In the genomic region with DNA sequence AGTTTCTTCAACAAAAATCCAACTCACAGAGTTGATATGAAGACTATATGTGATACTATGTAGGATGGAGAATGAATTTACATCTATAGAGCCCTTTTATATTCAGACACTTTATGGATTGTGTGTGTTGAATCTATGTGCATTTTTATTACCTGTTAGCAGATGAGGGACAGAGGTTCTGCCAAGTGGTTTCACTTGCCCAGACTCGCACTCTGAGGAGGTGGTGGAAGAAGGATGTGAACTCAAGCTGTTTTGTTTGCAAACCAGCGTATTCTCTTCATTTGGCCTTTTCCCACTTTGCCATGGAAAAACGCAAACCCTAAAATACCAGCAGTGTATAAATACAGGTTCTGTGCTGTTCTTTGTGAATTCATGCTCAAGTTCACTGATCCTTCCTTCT, we compare ENCODE assay signal across 24 cellular contexts.
DNase-seq lines count a peak whose midpoint lies in the region; ATAC-seq, FAIRE-seq and TF ChIP-seq lines count a peak whose summit lies in the region.
"Had no signal": no experiment of that assay in that cellular context is flagged by ENCODE, and none has a peak within 500 bp of the region (broad histone marks: within the 10 kb centered on the region; RNA-seq: fewer than 3 reads in every experiment).

No MANE protein-coding gene starts in this region.

- H3K36me3 Mint-ChIP-seq in MCF 10A (ENCODE audit: insufficient read depth, unreplicated experiment) = no peaks in the 10 kb centered on the region
- H3K36me3 Mint-ChIP-seq: CD14-positive monocyte; CD8-positive, alpha-beta memory T cell had no signal

- H3K4me3 ChIP-seq in breast epithelium = no peak overlapping the region
- no peak overlapping the region for H3K4me3 ChIP-seq in bronchial epithelial cell (ENCODE audit: low read depth, low read length)
- H3K4me3 ChIP-seq in right atrium auricular region = no peak overlapping the region
- H3K4me3 ChIP-seq: A549; BLaER1 treated with 17β-estradiol and CSF1 and Interleukin-3, amounts not matched to agents 10 nM and 100 nM; GM23248 had no signal

- FAIRE-seq in bronchial epithelial cell (lab: Jason Lieb, UNC) = no peak
- FAIRE-seq: G401.6, GM12892, GM19239, H1 had no signal

- peak; percentile 24 for DNase-seq in MCF 10A (ENCODE audit: unreplicated experiment)
- DNase-seq in breast epithelium (ENCODE audit: low spot score in 2 of 2) = no peak
- DNase-seq in bronchial epithelial cell (ENCODE audit: low read depth) = peak; percentile 50
- DNase-seq in foreskin keratinocyte = peak in 1 of 2 donors; percentile 18
- DNase-seq in OCI-M1 (lab: John Stamatoyannopoulos, UW) = no peak
- no peak for DNase-seq in right atrium auricular region (ENCODE audit: low spot score)
- no peak for DNase-seq in erythroblast (lab: John Stamatoyannopoulos, UW)
- DNase-seq: 8988T; ACHN; AML-193; BE2C; CD4-positive, alpha-beta T cell; CD8-positive, alpha-beta memory T cell; DND-41; GM23248; H7; HCEC 1CT had no signal

- no TSS peak for BruUV-seq in MCF 10A (replicated peaks; lab: Mats Ljungman, UMichigan)

- no peaks in the 10 kb centered on the region for H3K27me3 Mint-ChIP-seq in MCF 10A (ENCODE audit: insufficient read depth, unreplicated experiment)
- H3K27me3 Mint-ChIP-seq: CD4-positive, alpha-beta T cell; CD8-positive, alpha-beta memory T cell had no signal

- H3K4me3 Mint-ChIP-seq in MCF 10A (ENCODE audit: unreplicated experiment) = no peak overlapping the region
- H3K4me3 Mint-ChIP-seq: CD14-positive monocyte; CD4-positive, alpha-beta T cell; CD8-positive, alpha-beta memory T cell had no signal

- H3K9me3 ChIP-seq in breast epithelium (no peaks in the 10 kb centered on the region), right atrium auricular region (no peaks in the 10 kb centered on the region)
- H3K9me3 ChIP-seq: A549, BE2C had no signal

- no peak overlapping the region for H3K27ac ChIP-seq in breast epithelium
- H3K27ac ChIP-seq in foreskin keratinocyte = no peak overlapping the region
- H3K27ac ChIP-seq in right atrium auricular region = no peak overlapping the region
- H3K27ac ChIP-seq: A549; BLaER1 treated with 17β-estradiol and CSF1 and Interleukin-3, amounts not matched to agents 10 nM and 100 nM; GM23248 had no signal

- peak; percentile 36 for ATAC-seq in foreskin keratinocyte
- ATAC-seq: A549 had no signal

- H3K27me3 ChIP-seq in breast epithelium (no peaks in the 10 kb centered on the region), bronchial epithelial cell (ENCODE audit: control insufficient read depth, insufficient read depth, low read length) (no peaks in the 10 kb centered on the region), foreskin keratinocyte (no peaks in the 10 kb centered on the region), right atrium auricular region (no peaks in the 10 kb centered on the region)
- H3K27me3 ChIP-seq: BE2C; BLaER1 treated with 17β-estradiol and CSF1 and Interleukin-3, amounts not matched to agents 10 nM and 100 nM had no signal

- no peaks in the 10 kb centered on the region for H3K4me1 ChIP-seq in breast epithelium
- H3K4me1 ChIP-seq in foreskin keratinocyte = peaks cover 17% of the 10 kb centered on the region
- no peaks in the 10 kb centered on the region for H3K4me1 ChIP-seq in right atrium auricular region
- H3K4me1 ChIP-seq: A549 had no signal

- H3K4me1 Mint-ChIP-seq in MCF 10A (ENCODE audit: insufficient read depth, unreplicated experiment) = peaks cover 24% of the 10 kb centered on the region
- H3K4me1 Mint-ChIP-seq: CD8-positive, alpha-beta memory T cell had no signal

- no peak for TF ChIP-seq CTCF in MCF 10A (IDR thresholded peaks at IDR 0.05; ENCODE audit: unreplicated experiment)
- no peak for TF ChIP-seq CTCF in breast epithelium (IDR thresholded peaks at IDR 0.05)
- TF ChIP-seq CTCF in bronchial epithelial cell (IDR thresholded peaks at IDR 0.05; ENCODE audit: insufficient read depth, low read length, severe bottlenecking) = no peak
- no peak for TF ChIP-seq CTCF in foreskin keratinocyte (conservative IDR thresholded peaks at IDR 0.05)
- TF ChIP-seq CTCF in right atrium auricular region (IDR thresholded peaks at IDR 0.05) = no peak

- no peak for TF ChIP-seq POLR2A in breast epithelium (IDR thresholded peaks at IDR 0.05)
- no peak for TF ChIP-seq POLR2A in erythroblast (IDR thresholded peaks at IDR 0.05; ENCODE audit: low read length)

- POLR2A ChIA-PET in MCF 10A (lab: Yijun Ruan, JAX) = interaction anchor here (0.5 to 1.0 kb wide), 5 partner anchors 10 to 141 kb away, joined by 3 to 6 read pairs (median 4); no protein-coding TSS in a partner anchor

- no peaks in the 10 kb centered on the region for H3K36me3 ChIP-seq in breast epithelium
- H3K36me3 ChIP-seq in bronchial epithelial cell (ENCODE audit: control insufficient read depth, insufficient read depth, low read length) = no peaks in the 10 kb centered on the region
- no peaks in the 10 kb centered on the region for H3K36me3 ChIP-seq in right atrium auricular region
- H3K36me3 ChIP-seq: BE2C; BLaER1 treated with 17β-estradiol and CSF1 and Interleukin-3, amounts not matched to agents 10 nM and 100 nM had no signal

- peak overlapping the region; percentile 92 for H3K27ac Mint-ChIP-seq in MCF 10A (ENCODE audit: low read depth, unreplicated experiment)
- H3K27ac Mint-ChIP-seq: CD14-positive monocyte; CD4-positive, alpha-beta T cell; CD8-positive, alpha-beta memory T cell had no signal

- no peaks in the 10 kb centered on the region for H3K9me3 Mint-ChIP-seq in MCF 10A (ENCODE audit: unreplicated experiment)
- H3K9me3 Mint-ChIP-seq: CD4-positive, alpha-beta T cell had no signal

- CTCF ChIA-PET in MCF 10A (lab: Yijun Ruan, JAX) = interaction anchor here (1.1 kb wide), 1 partner anchor 9 kb away, joined by 3 read pairs; no protein-coding TSS in a partner anchor

- intact Hi-C loops in MCF 10A (cut with micrococcal nuclease) (no loop called here), breast epithelium (cut with DNase I; ENCODE audit: low total_unique reads) (no loop called here)

Comparison
In these comparisons a context has a peak if more than half of its experiments do, and no peak if none do; other contexts are left out.
1. DNase-seq: peak in MCF 10A (single experiment) and bronchial epithelial cell (single experiment); none in breast epithelium (0 of 2), OCI-M1 (single experiment), right atrium auricular region (single experiment) and erythroblast (0 of 2).